16 cellular contexts compared by ENCODE assay signal in the genomic region with DNA sequence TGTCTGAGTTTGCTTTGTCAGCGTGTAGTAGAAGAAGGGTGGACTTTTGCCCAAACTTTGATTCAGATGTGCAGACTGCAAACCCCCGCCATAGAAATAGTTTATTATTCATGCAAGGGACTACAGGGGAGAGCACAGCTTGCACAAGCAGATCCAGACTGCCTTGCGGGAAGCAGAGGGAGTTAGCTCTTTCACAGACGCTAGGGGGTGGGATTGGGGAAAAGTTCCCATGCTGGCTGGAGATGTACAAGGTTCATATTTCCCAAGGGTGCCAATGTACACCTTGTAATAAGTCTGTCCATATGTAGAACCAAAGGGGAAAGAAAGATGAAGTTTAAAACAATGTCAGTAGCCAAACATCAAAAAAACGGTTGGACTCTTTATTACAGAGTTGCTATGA.
DNase-seq lines count a peak whose midpoint lies in the region; ATAC-seq and TF ChIP-seq lines count a peak whose summit lies in the region.
"Had no signal": no experiment of that assay in that cellular context is flagged by ENCODE, and none has a peak within 500 bp of the region (broad histone marks: within the 10 kb centered on the region; RNA-seq: fewer than 3 reads in every experiment).

No MANE protein-coding gene starts in this region.

- H3K36me3 ChIP-seq in PC-3 (ENCODE audit: low read depth, low read length), result no peaks in the 10 kb centered on the region
- H3K36me3 ChIP-seq: HAP-1 had no signal

- H3F3A ChIP-seq in PC-3 (ENCODE audit: low read length, unreplicated experiment), result no peaks in the 10 kb centered on the region

- CTCF ChIA-PET in PC-3 (lab: Charles Lee), result no interaction called here

- peaks cover 8% of the 10 kb centered on the region for H3K9me3 Mint-ChIP-seq in stimulated activated memory B cell treated with anti-CD40 and anti-IgM and Interleukin-4, amounts not matched to agents 10 μg/mL and 1 μg/mL and 100 μg/mL, for 72 hours

- no peaks in the 10 kb centered on the region for H4K20me1 ChIP-seq in PC-3 (ENCODE audit: low read length)

- no peak for TF ChIP-seq POLR2A in erythroblast (IDR thresholded peaks at IDR 0.05; ENCODE audit: low read length)

- H3K9ac ChIP-seq in PC-3 (ENCODE audit: low read length), result no peak overlapping the region

- ATAC-seq in PC-3, result no peak
- ATAC-seq in left colon, result no peak
- no peak for ATAC-seq in stimulated activated memory B cell treated with anti-CD40 and anti-IgM and Interleukin-4, amounts not matched to agents 10 μg/mL and 1 μg/mL and 100 μg/mL, for 72 hours
- ATAC-seq: GM12878 had no signal

- POLR2A ChIA-PET in PC-3 (lab: Charles Lee; ENCODE audit: unreplicated experiment), result no interaction called here

- H2AFZ ChIP-seq in PC-3 (ENCODE audit: low read length), result no peak overlapping the region

- H3K4me3 ChIP-seq in PC-3 (ENCODE audit: low read length), result no peak overlapping the region
- H3K4me3 ChIP-seq: GM12878, HAP-1 had no signal

- no peaks in the 10 kb centered on the region for H3K79me2 ChIP-seq in PC-3 (ENCODE audit: low read length)

- H3K36me3 Mint-ChIP-seq in stimulated activated memory B cell treated with anti-CD40 and anti-IgM and Interleukin-4, amounts not matched to agents 10 μg/mL and 1 μg/mL and 100 μg/mL, for 72 hours, result no peaks in the 10 kb centered on the region
- H3K36me3 Mint-ChIP-seq: CD14-positive monocyte; CD4-positive, alpha-beta memory T cell; IgD-negative memory B cell had no signal

- BruUV-seq in PC-3 (replicated peaks; lab: Mats Ljungman, UMichigan), result no TSS peak

- intact Hi-C loops in PC-3 (cut with micrococcal nuclease), result no loop called here
- intact Hi-C loops in left colon (cut with DNase I, micrococcal nuclease), result no loop called here

- no peak overlapping the region for H3K4me2 ChIP-seq in PC-3 (ENCODE audit: low read length)

- H3K4me3 Mint-ChIP-seq in stimulated activated memory B cell treated with anti-CD40 and anti-IgM and Interleukin-4, amounts not matched to agents 10 μg/mL and 1 μg/mL and 100 μg/mL, for 72 hours, result no peak overlapping the region
- H3K4me3 Mint-ChIP-seq: CD14-positive monocyte; CD4-positive, alpha-beta memory T cell; IgD-negative memory B cell had no signal

- peak; percentile 7 for DNase-seq in Daoy (ENCODE audit: low read depth)
- peak; percentile 7 for DNase-seq in PC-3
- DNase-seq in left colon, result no peak
- DNase-seq in erythroblast (lab: John Stamatoyannopoulos, UW), result no peak
- DNase-seq: ACHN; CD4-positive, alpha-beta memory T cell; DMS79 treated with DMSO at 0.1 percent for 48 hours; EL; KBM-7 had no signal

- TF ChIP-seq CTCF in C4-2B (conservative IDR thresholded peaks at IDR 0.05) (peak; percentile 40), PC-3 (conservative IDR thresholded peaks at IDR 0.05; ENCODE audit: low read depth, low read length) (no peak; the same call in 1 of the 2 replicates)

- H3K27ac Mint-ChIP-seq in stimulated activated memory B cell treated with anti-CD40 and anti-IgM and Interleukin-4, amounts not matched to agents 10 μg/mL and 1 μg/mL and 100 μg/mL, for 72 hours, result no peak overlapping the region
- H3K27ac Mint-ChIP-seq: CD14-positive monocyte; CD4-positive, alpha-beta memory T cell; IgD-negative memory B cell had no signal

- H3K27ac ChIP-seq in C4-2B, result no peak overlapping the region
- no peak overlapping the region for H3K27ac ChIP-seq in PC-3 (ENCODE audit: low read length)
- H3K27ac ChIP-seq: HL-60 had no signal

- H3K9me3 ChIP-seq in PC-3 (ENCODE audit: low read length), result no peaks in the 10 kb centered on the region
- H3K9me3 ChIP-seq: HAP-1 had no signal

- no peaks in the 10 kb centered on the region for H3K4me1 Mint-ChIP-seq in stimulated activated memory B cell treated with anti-CD40 and anti-IgM and Interleukin-4, amounts not matched to agents 10 μg/mL and 1 μg/mL and 100 μg/mL, for 72 hours
- H3K4me1 Mint-ChIP-seq: CD14-positive monocyte; CD4-positive, alpha-beta memory T cell had no signal

- no peaks in the 10 kb centered on the region for H3K27me3 Mint-ChIP-seq in stimulated activated memory B cell treated with anti-CD40 and anti-IgM and Interleukin-4, amounts not matched to agents 10 μg/mL and 1 μg/mL and 100 μg/mL, for 72 hours
- H3K27me3 Mint-ChIP-seq: CD4-positive, alpha-beta memory T cell; IgD-negative memory B cell had no signal

- H3K9me2 ChIP-seq in PC-3 (replicated peaks; ENCODE audit: low read length), result no peaks in the 10 kb centered on the region

- no peaks in the 10 kb centered on the region for H3K4me1 ChIP-seq in PC-3 (ENCODE audit: insufficient read depth, low read length)
- H3K4me1 ChIP-seq: HAP-1 had no signal

- H3K27me3 ChIP-seq in PC-3 (ENCODE audit: low read length), result no peaks in the 10 kb centered on the region

Comparison
In these comparisons a context has a peak if more than half of its experiments do, and no peak if none do; other contexts are left out.
1. DNase-seq: peak in Daoy (single experiment) and PC-3 (single experiment); none in left colon (0 of 2) and erythroblast (0 of 2).